22 cellular contexts compared by ENCODE assay signal in genomic region chr1:162458206-162458605, GRCh38. TPM values are rescaled to one million over a fixed set of nuclear protein-coding genes. Genes with fewer than 3 reads are reported as not detected.
"Had no signal": no experiment of that assay in that cellular context is flagged by ENCODE, and none has a peak within 500 bp of the region (broad histone marks: within the 10 kb centered on the region; RNA-seq: fewer than 3 reads in every experiment).

No MANE protein-coding gene starts in this region.

- ATAC-seq: gastrocnemius medialis, pancreas, right cardiac atrium had no signal

- H3K4me3 ChIP-seq: dorsolateral prefrontal cortex, gastrocnemius medialis, left lung, lung, pancreas, stomach, thoracic aorta, transverse colon had no signal

- H3K4me1 ChIP-seq: gastrocnemius medialis, left lung, pancreas, stomach, transverse colon had no signal

- H3K36me3 ChIP-seq: gastrocnemius medialis, left lung, pancreas, stomach, thoracic aorta, transverse colon had no signal

- H3K27me3 ChIP-seq: dorsolateral prefrontal cortex, gastrocnemius medialis, left lung, pancreas, stomach, transverse colon had no signal

- H3K27ac ChIP-seq: dorsolateral prefrontal cortex, gastrocnemius medialis, left lung, pancreas, stomach, thoracic aorta, transverse colon had no signal

- FAIRE-seq: keratinocyte, pancreas, small intestine had no signal

- DNase-seq: cortex of kidney; dorsolateral prefrontal cortex; effector CD8-positive, alpha-beta T cell; gastrocnemius medialis; immature natural killer cell; left lung; mesenchymal stem cell; midbrain; occipital lobe; pancreas; right cardiac atrium; small intestine; stimulated activated CD4-positive, alpha-beta T cell treated with anti-CD3 and anti-CD28 coated beads, Interleukin-12 subunit alpha, Interleukin-12 subunit beta, amount 100 ng/mL, for 4 hours; stimulated activated naive CD4-positive, alpha-beta T cell; stomach; substantia nigra; transverse colon had no signal

- H3K9me3 ChIP-seq: gastrocnemius medialis, left lung, pancreas, stomach, thoracic aorta, transverse colon had no signal

RNA-seq across cellular contexts. Expression of gene SH2D1B, which starts 46.3 kb away (rescaled TPM):
- total RNA-seq: fibroblast of lung, occipital lobe, progenitor cell of endocrine pancreas had no signal
